12 cellular contexts compared by ENCODE assay signal in the genomic region with DNA sequence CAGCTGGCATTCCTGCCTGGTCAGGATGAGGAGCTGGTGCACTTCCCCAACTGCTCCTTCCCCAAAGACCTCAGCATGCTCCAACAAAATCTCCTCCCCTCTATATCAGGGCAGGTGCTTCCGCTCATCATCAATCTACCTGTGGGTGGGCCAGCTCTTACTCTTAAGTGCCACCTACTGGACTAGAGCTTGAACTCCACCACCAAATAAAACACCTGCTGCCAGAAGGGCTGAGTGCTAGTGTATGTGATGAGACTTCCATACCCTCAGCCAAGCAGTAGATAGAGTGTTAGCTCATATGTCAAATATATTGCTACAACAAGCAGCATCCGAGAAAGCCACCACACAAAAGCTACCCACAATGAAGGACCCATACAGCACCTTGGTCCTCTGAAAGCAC.
DNase-seq lines count a peak whose midpoint lies in the region; ATAC-seq and TF ChIP-seq lines count a peak whose summit lies in the region.
"Had no signal": no experiment of that assay in that cellular context is flagged by ENCODE, and none has a peak within 500 bp of the region (broad histone marks: within the 10 kb centered on the region; RNA-seq: fewer than 3 reads in every experiment).

No MANE protein-coding gene starts in this region.

- H3K36me3 Mint-ChIP-seq in WTC11: peaks cover 21% of the 10 kb centered on the region

- H3K79me2 ChIP-seq in DOHH2 (ENCODE audit: control insufficient read depth, low read length): no peaks in the 10 kb centered on the region

- DNase-seq in H7: peak; percentile 7
- peak; percentile 30 for DNase-seq in WTC11 (ENCODE audit: low spot score)
- no peak for DNase-seq in nucleus accumbens (lab: John Stamatoyannopoulos, UW)
- DNase-seq in activated gamma-delta T cell treated with Interleukin-2 at 50 U/mL for 16 hours: no peak
- DNase-seq: left cardiac atrium, NCI-H345, right cardiac atrium had no signal

- no peaks in the 10 kb centered on the region for H4K20me1 ChIP-seq in DOHH2 (ENCODE audit: control insufficient read depth, insufficient read depth, low read depth, low read length)

- H3K9me3 ChIP-seq in DOHH2 (ENCODE audit: control insufficient read depth, insufficient read depth, low read length): peaks cover 48% of the 10 kb centered on the region
- peaks cover 1 to 17% (median 8%) of the 10 kb centered on the region in 4 donors for H3K9me3 ChIP-seq in liver (ENCODE audit: control insufficient read depth in 4 of 4, low read length in 3 of 4)

- ATAC-seq in WTC11: peak; percentile 97
- no peak for ATAC-seq in esophagus mucosa
- ATAC-seq: left cardiac atrium, right cardiac atrium had no signal

- 94% methylated on average over 2 of the region's 2 CpGs for WGBS in liver

- CTCF ChIA-PET in WTC11 (lab: Charles Lee): interaction anchor here (0.6 to 1.4 kb wide), 8 partner anchors 9 to 237 kb away, joined by 3 to 5 read pairs (median 4); no protein-coding TSS in a partner anchor

- H3K4me3 Mint-ChIP-seq in WTC11: no peak overlapping the region
- H3K4me3 Mint-ChIP-seq: activated T-helper 1 cell treated with anti-CD3 and anti-CD28 coated beads, Interleukin-12 subunit alpha, Interleukin-12 subunit beta, Interleukin-2, Interleukin-4 antibody, amounts not matched to agents 30 ng/mL and 10 ng/mL and 1 ng/mL, durations not matched to agents 14 hours and 24 hours and 36 hours; T-helper 2 cell treated with Interferon-gamma antibody and Interleukin-4, amounts not matched to agents 5 μg/mL and 100 μg/mL, for 36 hours had no signal

- H3K4me1 Mint-ChIP-seq in WTC11: peaks cover 7% of the 10 kb centered on the region

- H3K27me3 Mint-ChIP-seq in WTC11 (ENCODE audit: low read depth): no peaks in the 10 kb centered on the region

- H3K9ac ChIP-seq in liver (ENCODE audit: low read depth in 1 of 2, low read length in 2 of 2): no peak overlapping the region

- no peak overlapping the region for H3K4me2 ChIP-seq in DOHH2 (ENCODE audit: low read length)

- H3K27ac Mint-ChIP-seq in WTC11: no peak overlapping the region
- H3K27ac Mint-ChIP-seq: activated T-helper 1 cell treated with anti-CD3 and anti-CD28 coated beads, Interleukin-12 subunit alpha, Interleukin-12 subunit beta, Interleukin-2, Interleukin-4 antibody, amounts not matched to agents 30 ng/mL and 10 ng/mL and 1 ng/mL, durations not matched to agents 14 hours and 24 hours and 36 hours; T-helper 2 cell treated with Interferon-gamma antibody and Interleukin-4, amounts not matched to agents 5 μg/mL and 100 μg/mL, for 36 hours had no signal

- H3K27me3 ChIP-seq in DOHH2 (ENCODE audit: control insufficient read depth, low read length): no peaks in the 10 kb centered on the region
- H3K27me3 ChIP-seq in H7 (ENCODE audit: control insufficient read depth, insufficient read depth, low read length): no peaks in the 10 kb centered on the region
- H3K27me3 ChIP-seq in liver (ENCODE audit: control insufficient read depth in 4 of 4, insufficient read depth in 4 of 4, low read length in 3 of 4): no peaks in the 10 kb centered on the region

- H3K4me3 ChIP-seq in DOHH2 (ENCODE audit: low read length): no peak overlapping the region
- H3K4me3 ChIP-seq in H7 (ENCODE audit: insufficient read depth, low read depth, low read length): no peak overlapping the region
- H3K4me3 ChIP-seq in liver (ENCODE audit: low read depth in 1 of 3, low read length in 3 of 3): peak overlapping the region in 1 of 3 donors; percentile 37

- H3F3A ChIP-seq in DOHH2 (ENCODE audit: control insufficient read depth, insufficient read depth): peaks cover 4% of the 10 kb centered on the region; the same call in 1 of the 2 replicates

- H3K36me3 ChIP-seq in DOHH2 (ENCODE audit: control insufficient read depth, low read length) (peaks cover 22% of the 10 kb centered on the region), H7 (replicated peaks; ENCODE audit: control insufficient read depth, insufficient read depth, low read length) (no peaks in the 10 kb centered on the region), liver (ENCODE audit: control insufficient read depth in 4 of 4, insufficient read depth in 3 of 4, low read depth in 1 of 4, low read length in 3 of 4) (no peaks in the 10 kb centered on the region)

- H3K9me2 ChIP-seq in DOHH2 (replicated peaks; ENCODE audit: control insufficient read depth, low read length): no peaks in the 10 kb centered on the region

- TF ChIP-seq CTCF in DOHH2 (IDR thresholded peaks at IDR 0.05; ENCODE audit: low read depth, low read length, poor library complexity, severe bottlenecking) (peak; percentile 67), WTC11 (IDR thresholded peaks at IDR 0.05) (0 out of 2 replicates have a peak, but pooled peaks have one; percentile 31), liver (IDR thresholded peaks at IDR 0.05; ENCODE audit: low read depth, low read length, missing input control) (peak; percentile 30)

- POLR2A ChIA-PET in WTC11 (lab: Charles Lee): no interaction called here

- H3K27ac ChIP-seq in DOHH2 (ENCODE audit: low read depth, low read length) (no peak overlapping the region), liver (ENCODE audit: low read depth in 1 of 2, low read length in 2 of 2) (no peak overlapping the region)

- TF ChIP-seq RAD21 in liver (IDR thresholded peaks at IDR 0.05): peak; percentile 47 to 79

- H3K9me3 Mint-ChIP-seq in WTC11: peaks cover 38% of the 10 kb centered on the region

- H3K4me1 ChIP-seq in DOHH2 (ENCODE audit: control insufficient read depth, low read length) (peaks cover 38% of the 10 kb centered on the region), liver (ENCODE audit: control insufficient read depth in 4 of 4, insufficient read depth in 4 of 4, low read length in 3 of 4) (no peaks in the 10 kb centered on the region)

TF ChIP-seq in WTC11, 78 proteins besides CTCF, POLR2A, EP300 and RAD21 (continues in another document):
- TF ChIP-seq MYBL2 (CRISPR knock-in tag; IDR thresholded peaks at IDR 0.05): no peak
- no peak for TF ChIP-seq ZNF281 (CRISPR knock-in tag; IDR thresholded peaks at IDR 0.05)
- no peak for TF ChIP-seq ETV6 (CRISPR knock-in tag; IDR thresholded peaks at IDR 0.05)
- TF ChIP-seq ESRRA (CRISPR knock-in tag; IDR thresholded peaks at IDR 0.05; ENCODE audit: borderline replicate concordance): no peak
- TF ChIP-seq ZBTB21 (CRISPR knock-in tag; IDR thresholded peaks at IDR 0.05; ENCODE audit: borderline replicate concordance): no peak
- TF ChIP-seq NR1H2 (CRISPR knock-in tag; IDR thresholded peaks at IDR 0.05): no peak
- no peak for TF ChIP-seq IRF2 (CRISPR knock-in tag; IDR thresholded peaks at IDR 0.05; ENCODE audit: borderline replicate concordance, low read depth)

TF ChIP-seq in liver, 16 proteins besides CTCF, POLR2A, EP300 and RAD21:
- TF ChIP-seq MAX (IDR thresholded peaks at IDR 0.05) (no peak), FOXA1 (IDR thresholded peaks at IDR 0.05) (no peak), FOXA2 (IDR thresholded peaks at IDR 0.05) (no peak)
- TF ChIP-seq, protein P1, sequence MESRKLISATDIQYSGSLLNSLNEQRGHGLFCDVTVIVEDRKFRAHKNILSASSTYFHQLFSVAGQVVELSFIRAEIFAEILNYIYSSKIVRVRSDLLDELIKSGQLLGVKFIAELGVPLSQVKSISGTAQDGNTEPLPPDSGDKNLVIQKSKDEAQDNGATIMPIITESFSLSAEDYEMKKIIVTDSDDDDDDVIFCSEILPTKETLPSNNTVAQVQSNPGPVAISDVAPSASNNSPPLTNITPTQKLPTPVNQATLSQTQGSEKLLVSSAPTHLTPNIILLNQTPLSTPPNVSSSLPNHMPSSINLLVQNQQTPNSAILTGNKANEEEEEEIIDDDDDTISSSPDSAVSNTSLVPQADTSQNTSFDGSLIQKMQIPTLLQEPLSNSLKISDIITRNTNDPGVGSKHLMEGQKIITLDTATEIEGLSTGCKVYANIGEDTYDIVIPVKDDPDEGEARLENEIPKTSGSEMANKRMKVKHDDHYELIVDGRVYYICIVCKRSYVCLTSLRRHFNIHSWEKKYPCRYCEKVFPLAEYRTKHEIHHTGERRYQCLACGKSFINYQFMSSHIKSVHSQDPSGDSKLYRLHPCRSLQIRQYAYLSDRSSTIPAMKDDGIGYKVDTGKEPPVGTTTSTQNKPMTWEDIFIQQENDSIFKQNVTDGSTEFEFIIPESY (IDR thresholded peaks at IDR 0.05): no peak

Comparison
In these comparisons a context has a peak if more than half of its experiments do, and no peak if none do; other contexts are left out.
1. DNase-seq: peak in H7 (single experiment) and WTC11 (single experiment); none in nucleus accumbens (0 of 56) and activated gamma-delta T cell treated with Interleukin-2 at 50 U/mL for 16 hours (single experiment).
2. Peak in every context shown above with its lines, with median percentiles within 50 percentile points of each other: CTCF ChIP-seq.